ENCODE assay signal across 7 cellular contexts in genomic region chr1:121076674-121077073, GRCh38.
DNase-seq lines count a peak whose midpoint lies in the region; ATAC-seq and TF ChIP-seq lines count a peak whose summit lies in the region.
"Not testable (repeated sequence)": the region's sequence is repeated elsewhere in the genome, so short reads cannot be mapped to it uniquely, and the experiment has no call there.

No MANE protein-coding gene starts in this region.

- H3K27ac Mint-ChIP-seq in activated CD8-positive, alpha-beta memory T cell treated with anti-CD3 and anti-CD28 coated beads, Interleukin-2, amount 10 ng/mL, durations not matched to agents 7 days and 5 days: not testable (repeated sequence)

- ATAC-seq in GM18907 (IDR thresholded peaks at IDR 0.05; ENCODE audit: unreplicated experiment) (peak; percentile 86), GM21381 (IDR thresholded peaks at IDR 0.05; ENCODE audit: unreplicated experiment) (peak; percentile 89), HG02588 (IDR thresholded peaks at IDR 0.05; ENCODE audit: unreplicated experiment) (peak; percentile 75), HG03025 (IDR thresholded peaks at IDR 0.05; ENCODE audit: low FRiP score, unreplicated experiment) (peak; percentile 93), HG03439 (IDR thresholded peaks at IDR 0.05; ENCODE audit: unreplicated experiment) (peak; percentile 76), gastroesophageal sphincter (peak; percentile 36)
- peak; percentile 94 for ATAC-seq in activated CD8-positive, alpha-beta memory T cell treated with anti-CD3 and anti-CD28 coated beads, Interleukin-2, amount 10 ng/mL, durations not matched to agents 7 days and 5 days

- H3K9me3 ChIP-seq in gastroesophageal sphincter: not testable (repeated sequence)

- CTCF ChIA-PET in activated CD8-positive, alpha-beta memory T cell treated with anti-CD3 and anti-CD28 coated beads, Interleukin-2, amount 10 ng/mL, durations not matched to agents 7 days and 5 days (lab: Charles Lee): not testable (repeated sequence)

- WGBS in gastroesophageal sphincter (ENCODE audit: low coverage in 1 of 2), 2 donors: no CpG with 5 or more reads among the region's 1 CpG

- H3K4me3 ChIP-seq in gastroesophageal sphincter: not testable (repeated sequence)

- not testable (repeated sequence) for H3K27me3 ChIP-seq in gastroesophageal sphincter

- H3K9me3 Mint-ChIP-seq in activated CD8-positive, alpha-beta memory T cell treated with anti-CD3 and anti-CD28 coated beads, Interleukin-2, amount 10 ng/mL, durations not matched to agents 7 days and 5 days (ENCODE audit: low read depth): not testable (repeated sequence)

- H3K36me3 ChIP-seq in gastroesophageal sphincter: not testable (repeated sequence)

- H3K36me3 Mint-ChIP-seq in activated CD8-positive, alpha-beta memory T cell treated with anti-CD3 and anti-CD28 coated beads, Interleukin-2, amount 10 ng/mL, durations not matched to agents 7 days and 5 days: not testable (repeated sequence)

- not testable (repeated sequence) for TF ChIP-seq CTCF in gastroesophageal sphincter (IDR thresholded peaks at IDR 0.05)

- H3K4me3 Mint-ChIP-seq in activated CD8-positive, alpha-beta memory T cell treated with anti-CD3 and anti-CD28 coated beads, Interleukin-2, amount 10 ng/mL, durations not matched to agents 7 days and 5 days: not testable (repeated sequence)

- not testable (repeated sequence) for H3K4me1 ChIP-seq in gastroesophageal sphincter

- DNase-seq in activated CD8-positive, alpha-beta memory T cell treated with anti-CD3 and anti-CD28 coated beads, Interleukin-2, amount 10 ng/mL, durations not matched to agents 7 days and 5 days: not testable (repeated sequence)

- not testable (repeated sequence) for H3K27ac ChIP-seq in gastroesophageal sphincter

- peaks cover 26% of the 10 kb centered on the region for H3K4me1 Mint-ChIP-seq in activated CD8-positive, alpha-beta memory T cell treated with anti-CD3 and anti-CD28 coated beads, Interleukin-2, amount 10 ng/mL, durations not matched to agents 7 days and 5 days

- H3K27me3 Mint-ChIP-seq in activated CD8-positive, alpha-beta memory T cell treated with anti-CD3 and anti-CD28 coated beads, Interleukin-2, amount 10 ng/mL, durations not matched to agents 7 days and 5 days: not testable (repeated sequence)

- not testable (repeated sequence) for TF ChIP-seq EP300 in gastroesophageal sphincter (IDR thresholded peaks at IDR 0.05)

- TF ChIP-seq POLR2A in gastroesophageal sphincter (IDR thresholded peaks at IDR 0.05): not testable (repeated sequence)

Comparison
In these comparisons a context has a peak if more than half of its experiments do, and no peak if none do; other contexts are left out.
1. ATAC-seq: peak in every context shown above with its lines; median percentile 94 in activated CD8-positive, alpha-beta memory T cell treated with anti-CD3 and anti-CD28 coated beads, Interleukin-2, amount 10 ng/mL, durations not matched to agents 7 days and 5 days; 93 in HG03025; 89 in GM21381; 86 in GM18907; 76 in HG03439; 75 in HG02588; 36 in gastroesophageal sphincter.